Comparison of ENCODE assay signal across 19 cellular contexts in the genomic region with DNA sequence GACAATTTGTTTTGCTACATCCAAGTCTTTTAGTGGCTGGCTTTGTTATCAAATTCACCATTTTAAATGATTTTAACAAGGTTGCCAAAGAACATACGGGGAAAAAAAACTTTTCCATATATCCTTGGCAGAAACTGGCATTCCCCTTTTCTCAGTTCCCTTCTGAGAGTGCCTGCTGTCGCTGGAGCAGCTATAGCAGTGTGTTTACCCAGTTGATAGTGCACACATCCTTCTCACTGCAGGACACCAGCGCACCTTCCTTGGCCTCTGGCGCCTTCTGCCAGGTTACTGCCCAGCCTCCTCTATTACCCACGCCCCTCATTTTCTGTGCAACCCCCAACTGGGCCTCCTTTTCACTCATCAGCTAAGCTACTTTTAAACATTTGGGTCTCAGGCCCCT.
DNase-seq lines count a peak whose midpoint lies in the region; ATAC-seq, FAIRE-seq and TF ChIP-seq lines count a peak whose summit lies in the region.
"Had no signal": no experiment of that assay in that cellular context is flagged by ENCODE, and none has a peak within 500 bp of the region (broad histone marks: within the 10 kb centered on the region; RNA-seq: fewer than 3 reads in every experiment).

No MANE protein-coding gene starts in this region.

- H2AFZ ChIP-seq in GM12878 (ENCODE audit: control insufficient read depth, low read depth, low read length) (no peak overlapping the region), neural progenitor cell (replicated peaks) (no peak overlapping the region)

- TF ChIP-seq POLR2A in GM12878 (IDR thresholded peaks at IDR 0.05; ENCODE audit: low read depth, low read length) (no peak), GM12892 (IDR thresholded peaks at IDR 0.05; ENCODE audit: low read depth, low read length) (no peak)

- POLR2A ChIA-PET in CD4-positive, alpha-beta T cell (lab: Charles Lee), result no interaction called here
- POLR2A ChIA-PET in GM12878 (lab: Charles Lee), result no interaction called here
- POLR2A ChIA-PET in Caco-2 (lab: Charles Lee), result no interaction called here

- FAIRE-seq in GM12878 (lab: Jason Lieb, UNC) (no peak), GM12892 (lab: Jason Lieb, UNC) (no peak)
- FAIRE-seq: D721Med had no signal

- H4K20me1 ChIP-seq in GM12878 (ENCODE audit: control insufficient read depth, insufficient read depth) (no peaks in the 10 kb centered on the region), neural progenitor cell (ENCODE audit: low read depth) (no peaks in the 10 kb centered on the region)

- H3K79me2 ChIP-seq in GM12878 (ENCODE audit: control insufficient read depth, insufficient read depth, low read length) (peaks cover 35% of the 10 kb centered on the region), neural progenitor cell (ENCODE audit: low read depth) (peaks cover 6% of the 10 kb centered on the region)

- no peak overlapping the region for H3K4me3 Mint-ChIP-seq in CD4-positive, alpha-beta T cell
- H3K4me3 Mint-ChIP-seq in IgD-negative memory B cell, result peak overlapping the region in 1 of 4 donors; percentile 13
- no peak overlapping the region for H3K4me3 Mint-ChIP-seq in neural progenitor cell
- H3K4me3 Mint-ChIP-seq in effector memory CD8-positive, alpha-beta T cell, result no peak overlapping the region
- no peak overlapping the region for H3K4me3 Mint-ChIP-seq in Caco-2 (ENCODE audit: unreplicated experiment)
- H3K4me3 Mint-ChIP-seq: CD8-positive, alpha-beta T cell had no signal

- H3K9me3 Mint-ChIP-seq in CD4-positive, alpha-beta T cell, result no peaks in the 10 kb centered on the region
- H3K9me3 Mint-ChIP-seq in IgD-negative memory B cell (no peaks in the 10 kb centered on the region), neural progenitor cell (no peaks in the 10 kb centered on the region), Caco-2 (ENCODE audit: unreplicated experiment) (no peaks in the 10 kb centered on the region)
- no peaks in the 10 kb centered on the region for H3K9me3 Mint-ChIP-seq in effector memory CD8-positive, alpha-beta T cell
- H3K9me3 Mint-ChIP-seq: CD8-positive, alpha-beta T cell had no signal

- DNase-seq in CD4-positive, alpha-beta T cell, result no peak
- DNase-seq in GM12878 (ENCODE audit: low read depth, low spot score), result no peak
- peak; percentile 12 for DNase-seq in neural progenitor cell (ENCODE audit: low spot score)
- no peak for DNase-seq in effector memory CD8-positive, alpha-beta T cell
- no peak for DNase-seq in Caco-2
- DNase-seq in GM12892 (ENCODE audit: insufficient read length), result no peak
- DNase-seq: BE2C; CD8-positive, alpha-beta T cell; DMS79; GOT3; KBM-7; NCI-H146; NCI-H2081 treated with DMSO at 0.1 percent for 48 hours; NCI-H510A treated with DMSO at 0.1 percent for 48 hours; OCI-M1; RPMI8226; SIG-M5 had no signal

- no peak for TF ChIP-seq EP300 in GM12878 (IDR thresholded peaks at IDR 0.05; ENCODE audit: borderline replicate concordance in 1 of 2, control insufficient read depth in 1 of 2, low read depth in 2 of 2, low read length in 2 of 2)

- intact Hi-C loops in CD4-positive, alpha-beta T cell (cut with DNase I, micrococcal nuclease), result loop anchor here in 1 of 2 experiments (5.0 kb wide), 2 partner anchors 204 to 259 kb away; a partner anchor contains a TSS
- intact Hi-C loops in GM12878 (cut with micrococcal nuclease; ENCODE audit: unreplicated experiment), result loop anchor here (5.0 to 10.0 kb wide), 4 partner anchors 124 to 557 kb away; a partner anchor contains a TSS
- intact Hi-C loops in Caco-2 (cut with micrococcal nuclease; ENCODE audit: unreplicated experiment), result loop anchor here (5.0 to 10.0 kb wide), 3 partner anchors 216 to 463 kb away; a partner anchor contains a TSS

- no peak for TF ChIP-seq RAD21 in GM12878 (IDR thresholded peaks at IDR 0.05; ENCODE audit: insufficient read depth, low read depth, low read length)

- H3K4me1 Mint-ChIP-seq in CD4-positive, alpha-beta T cell (ENCODE audit: low read depth), result peaks cover 50% of the 10 kb centered on the region
- H3K4me1 Mint-ChIP-seq in IgD-negative memory B cell (peaks cover 56 to 68% (median 64%) of the 10 kb centered on the region in 3 donors), neural progenitor cell (peaks cover 21% of the 10 kb centered on the region), Caco-2 (ENCODE audit: low read depth, unreplicated experiment) (no peaks in the 10 kb centered on the region)
- peaks cover 28 to 37% of the 10 kb centered on the region in 2 donors for H3K4me1 Mint-ChIP-seq in effector memory CD8-positive, alpha-beta T cell (ENCODE audit: low read depth in 2 of 2)

- CTCF ChIA-PET in CD4-positive, alpha-beta T cell (lab: Charles Lee), result no interaction called here
- CTCF ChIA-PET in GM12878 (lab: Yijun Ruan, JAX), result interaction anchor here (1.0 to 1.9 kb wide), 3 partner anchors 198 to 218 kb away, joined by 3 to 12 read pairs (median 5); a partner anchor contains a TSS
- CTCF ChIA-PET in Caco-2 (lab: Charles Lee), result interaction anchor here (1.6 kb wide), 1 partner anchor 204 kb away, joined by 5 read pairs; a partner anchor contains a TSS

- RAD21 ChIA-PET in GM12878 (lab: Charles Lee; ENCODE audit: unreplicated experiment), result interaction anchor here (0.5 to 1.4 kb wide), 2 partner anchors 112 to 218 kb away, joined by 3 read pairs; no protein-coding TSS in a partner anchor

- H3K27me3 Mint-ChIP-seq in CD4-positive, alpha-beta T cell, result no peaks in the 10 kb centered on the region
- H3K27me3 Mint-ChIP-seq in IgD-negative memory B cell, result no peaks in the 10 kb centered on the region
- H3K27me3 Mint-ChIP-seq in neural progenitor cell (ENCODE audit: insufficient read depth, low read depth), result peaks cover 5% of the 10 kb centered on the region
- H3K27me3 Mint-ChIP-seq in effector memory CD8-positive, alpha-beta T cell, result no peaks in the 10 kb centered on the region
- H3K27me3 Mint-ChIP-seq in Caco-2 (ENCODE audit: insufficient read depth, unreplicated experiment), result peaks cover 3% of the 10 kb centered on the region

- 56% methylated on average over 5 of the region's 5 CpGs for WGBS in GM12878 (ENCODE audit: insufficient coverage, insufficient replicate concordance, low lambda C conversion rate, missing lambda C conversion rate)

- BruUV-seq in GM12878 (replicated peaks; lab: Mats Ljungman, UMichigan), result no TSS peak
- no TSS peak for BruUV-seq in Caco-2 (replicated peaks; lab: Mats Ljungman, UMichigan)

- SMC1A ChIA-PET in GM12878 (lab: Charles Lee; ENCODE audit: uncharacterized antibody, unreplicated experiment), result interaction anchor here (0.9 to 3.0 kb wide), 3 partner anchors 113 to 215 kb away, joined by 3 to 13 read pairs (median 6); a partner anchor contains a TSS

- no peak for ATAC-seq in CD4-positive, alpha-beta T cell (ENCODE audit: poor library complexity)
- ATAC-seq in GM12878, result no peak
- ATAC-seq in effector memory CD8-positive, alpha-beta T cell (replicated peaks), result no peak
- ATAC-seq: CD8-positive, alpha-beta T cell had no signal

- H3K4me2 ChIP-seq in GM12878 (ENCODE audit: control insufficient read depth, insufficient read depth) (peak overlapping the region; percentile 42; the same call in 1 of the 2 replicates), neural progenitor cell (peak overlapping the region; percentile 27)

- no peak overlapping the region for H3K9ac ChIP-seq in GM12878 (ENCODE audit: control insufficient read depth, insufficient read depth, low read length)
- H3K9ac ChIP-seq in neural progenitor cell, result no peak overlapping the region

- no peak overlapping the region for H3K27ac ChIP-seq in CD4-positive, alpha-beta T cell (ENCODE audit: low read depth, low read length)
- no peak overlapping the region for H3K27ac ChIP-seq in GM12878 (ENCODE audit: control insufficient read depth, insufficient read depth)
- no peak overlapping the region for H3K27ac ChIP-seq in neural progenitor cell

- H3K4me3 ChIP-seq in GM12878, result no peak overlapping the region
- no peak overlapping the region for H3K4me3 ChIP-seq in neural progenitor cell
- H3K4me3 ChIP-seq in Caco-2 (ENCODE audit: low read depth, low read length), result no peak overlapping the region

- H3K27ac Mint-ChIP-seq in CD4-positive, alpha-beta T cell, result peak overlapping the region; percentile 63
- H3K27ac Mint-ChIP-seq in IgD-negative memory B cell, result peak overlapping the region in 2 of 3 donors; percentile 41 to 84
- no peak overlapping the region for H3K27ac Mint-ChIP-seq in neural progenitor cell
- peak overlapping the region in 1 of 2 donors; percentile 39 for H3K27ac Mint-ChIP-seq in effector memory CD8-positive, alpha-beta T cell
- no peak overlapping the region for H3K27ac Mint-ChIP-seq in Caco-2 (ENCODE audit: unreplicated experiment)

- TF ChIP-seq CTCF in CD4-positive, alpha-beta T cell (IDR thresholded peaks at IDR 0.05), result no peak
- TF ChIP-seq CTCF in GM12878 (IDR thresholded peaks at IDR 0.05 in 2 of 3, conservative IDR thresholded peaks at IDR 0.05 in 1 of 3; ENCODE audit: control insufficient read depth in 2 of 3, extremely low read depth in 1 of 3, insufficient read depth in 1 of 3, low read depth in 3 of 3, low read length in 3 of 3), result no peak
- no peak for TF ChIP-seq CTCF in neural progenitor cell (IDR thresholded peaks at IDR 0.05)
- TF ChIP-seq CTCF in Caco-2 (IDR thresholded peaks at IDR 0.05; ENCODE audit: insufficient read depth in 1 of 2, low read depth in 1 of 2, low read length in 1 of 2, severe bottlenecking in 1 of 2, unreplicated experiment in 1 of 2), result no peak

- no peaks in the 10 kb centered on the region for H3K9me3 ChIP-seq in CD4-positive, alpha-beta T cell (ENCODE audit: control insufficient read depth, low read length)
- no peaks in the 10 kb centered on the region for H3K9me3 ChIP-seq in GM12878 (replicated peaks; ENCODE audit: control insufficient read depth, insufficient read depth, low read length)
- H3K9me3 ChIP-seq in neural progenitor cell (ENCODE audit: low read depth), result no peaks in the 10 kb centered on the region
- H3K9me3 ChIP-seq in Caco-2, result no peaks in the 10 kb centered on the region
- H3K9me3 ChIP-seq: BE2C had no signal

- in situ Hi-C loops in GM12878 (cut with MboI), result loop anchor here (10.0 kb wide), 1 partner anchor 257 kb away; a partner anchor contains a TSS

- peaks cover 27% of the 10 kb centered on the region for H3K4me1 ChIP-seq in GM12878 (ENCODE audit: control insufficient read depth, insufficient read depth, low read length)
- peaks cover 30% of the 10 kb centered on the region for H3K4me1 ChIP-seq in neural progenitor cell
- peaks cover 10% of the 10 kb centered on the region; the same call in 1 of the 2 replicates for H3K4me1 ChIP-seq in Caco-2

- H3K27me3 ChIP-seq in CD4-positive, alpha-beta T cell (ENCODE audit: control insufficient read depth, insufficient read depth, low read length), result no peaks in the 10 kb centered on the region
- H3K27me3 ChIP-seq in GM12878 (replicated peaks in 1 of 2; ENCODE audit: control insufficient read depth in 2 of 2, insufficient read depth in 2 of 2, low read length in 1 of 2) (no peaks in the 10 kb centered on the region), neural progenitor cell (no peaks in the 10 kb centered on the region), Caco-2 (replicated peaks; ENCODE audit: control insufficient read depth, insufficient read depth, low read length) (no peaks in the 10 kb centered on the region)
- H3K27me3 ChIP-seq: BE2C had no signal

- H3F3A ChIP-seq in neural progenitor cell (ENCODE audit: low read depth), result no peaks in the 10 kb centered on the region

- H3K36me3 ChIP-seq in GM12878 (ENCODE audit: control insufficient read depth in 2 of 2, insufficient read depth in 2 of 2, low read length in 1 of 2) (0 out of 4 replicates have a peak, but pooled peaks cover 0 to 5% of the 10 kb centered on the region in 2 experiments), neural progenitor cell (no peaks in the 10 kb centered on the region), Caco-2 (ENCODE audit: control insufficient read depth, insufficient read depth, low read length) (no peaks in the 10 kb centered on the region)
- H3K36me3 ChIP-seq: BE2C had no signal

- peaks cover 6% of the 10 kb centered on the region for H3K36me3 Mint-ChIP-seq in CD4-positive, alpha-beta T cell (ENCODE audit: low read depth)
- H3K36me3 Mint-ChIP-seq in IgD-negative memory B cell, result peaks cover 5% of the 10 kb centered on the region
- H3K36me3 Mint-ChIP-seq in neural progenitor cell, result no peaks in the 10 kb centered on the region
- peaks cover under 1% of the 10 kb centered on the region for H3K36me3 Mint-ChIP-seq in effector memory CD8-positive, alpha-beta T cell (ENCODE audit: insufficient read depth)
- H3K36me3 Mint-ChIP-seq in Caco-2 (ENCODE audit: insufficient read depth, unreplicated experiment), result no peaks in the 10 kb centered on the region

Comparison
In these comparisons a context has a peak if more than half of its experiments do, and no peak if none do; other contexts are left out.
1. H3K27ac Mint-ChIP-seq: peak in CD4-positive, alpha-beta T cell (single experiment) and IgD-negative memory B cell (2 of 3); none in neural progenitor cell (single experiment) and Caco-2 (single experiment).